In genomic region chr5:176620333-176620981, GRCh38 we compare ENCODE assay signal across 9 cellular contexts. TPM values are rescaled to one million over a fixed set of nuclear protein-coding genes. Genes with fewer than 3 reads are reported as not detected.
A peak's percentile ranks its signal among the peaks of the same experiment; 100 is the strongest.
DNase-seq lines count a peak whose midpoint lies in the region; ATAC-seq and TF ChIP-seq lines count a peak whose summit lies in the region.
"Had no signal": no experiment of that assay in that cellular context is flagged by ENCODE, and none has a peak within 500 bp of the region (broad histone marks: within the 10 kb centered on the region; RNA-seq: fewer than 3 reads in every experiment).

No MANE protein-coding gene starts in this region.

- ATAC-seq in activated naive CD8-positive, alpha-beta T cell treated with anti-CD3 and anti-CD28 coated beads, Interleukin-2, amount 50 U/mL, for 24 hours, result no peak
- ATAC-seq in left lobe of liver (peak; percentile 34), HG02870 (IDR thresholded peaks at IDR 0.05; ENCODE audit: unreplicated experiment) (no peak)

- peaks cover 17% of the 10 kb centered on the region for H3K4me1 Mint-ChIP-seq in activated naive CD8-positive, alpha-beta T cell treated with anti-CD3 and anti-CD28 coated beads, Interleukin-2, amount 50 U/mL, for 24 hours

- H3K36me3 Mint-ChIP-seq in activated naive CD8-positive, alpha-beta T cell treated with anti-CD3 and anti-CD28 coated beads, Interleukin-2, amount 50 U/mL, for 24 hours (ENCODE audit: low read depth), result no peaks in the 10 kb centered on the region

- peaks cover 73% of the 10 kb centered on the region for H3K27me3 Mint-ChIP-seq in activated naive CD8-positive, alpha-beta T cell treated with anti-CD3 and anti-CD28 coated beads, Interleukin-2, amount 50 U/mL, for 24 hours

- H3K4me3 Mint-ChIP-seq in activated naive CD8-positive, alpha-beta T cell treated with anti-CD3 and anti-CD28 coated beads, Interleukin-2, amount 50 U/mL, for 24 hours, result peak overlapping the region; percentile 60

- peaks cover 12% of the 10 kb centered on the region; the same call in 1 of the 2 replicates for H3K4me1 ChIP-seq in ES-I3 (ENCODE audit: insufficient read depth, low read length)

- H3K9me3 Mint-ChIP-seq in activated naive CD8-positive, alpha-beta T cell treated with anti-CD3 and anti-CD28 coated beads, Interleukin-2, amount 50 U/mL, for 24 hours, result no peaks in the 10 kb centered on the region

- no peaks in the 10 kb centered on the region for H3K9me3 ChIP-seq in ES-I3 (ENCODE audit: control insufficient read depth, insufficient read depth, low read length)

- no peak for DNase-seq in AG09309 (ENCODE audit: low read depth)
- no peak for DNase-seq in activated naive CD8-positive, alpha-beta T cell treated with anti-CD3 and anti-CD28 coated beads, Interleukin-2, amount 50 U/mL, for 24 hours
- DNase-seq in left lobe of liver (ENCODE audit: low spot score), result no peak
- no peak for DNase-seq in cerebellar nuclear complex (lab: John Stamatoyannopoulos, UW)
- DNase-seq in NCI-H510A (lab: John Stamatoyannopoulos, UW), result no peak
- DNase-seq in superior temporal gyrus (ENCODE audit: extremely low spot score), result no peak

- no peak overlapping the region for H3K27ac Mint-ChIP-seq in activated naive CD8-positive, alpha-beta T cell treated with anti-CD3 and anti-CD28 coated beads, Interleukin-2, amount 50 U/mL, for 24 hours

- H3K4me3 ChIP-seq in AG09309 (ENCODE audit: control insufficient read depth, low read depth, low read length), result peak overlapping the region; percentile 7

- H3K9ac ChIP-seq in ES-I3 (ENCODE audit: low read depth, low read length), result peak overlapping the region; percentile 24; the same call in 1 of the 2 replicates

- TF ChIP-seq CTCF in AG09309 (IDR thresholded peaks at IDR 0.05; ENCODE audit: control insufficient read depth, insufficient read depth, low read depth, low read length, missing control alignments), result no peak

- H3K36me3 ChIP-seq in ES-I3 (ENCODE audit: insufficient read depth, low read length), result no peaks in the 10 kb centered on the region

RNA-seq across cellular contexts. Expression of gene SNCB, which starts 9.9 kb away (rescaled TPM):
- total RNA-seq in left lobe of liver, result not detected

RNA-seq across cellular contexts. Expression of gene EIF4E1B, which starts 10.0 kb away (rescaled TPM):
- not detected for total RNA-seq in left lobe of liver
- total RNA-seq: temporal lobe had no signal

RNA-seq across cellular contexts. Expression of gene GPRIN1, which starts 10.5 kb away (rescaled TPM):
- total RNA-seq in left lobe of liver, result 0.18 TPM

RNA-seq across cellular contexts. Expression of gene TSPAN17, which starts 26.8 kb away (rescaled TPM):
- total RNA-seq in left lobe of liver, result 13.7 TPM
